ENCODE assay signal across 7 cellular contexts in genomic region chr22:50308597-50308935, GRCh38. TPM values are rescaled to one million over a fixed set of nuclear protein-coding genes. Genes with fewer than 3 reads are reported as not detected.
A peak's percentile ranks its signal among the peaks of the same experiment; 100 is the strongest.
DNase-seq lines count a peak whose midpoint lies in the region; ATAC-seq and TF ChIP-seq lines count a peak whose summit lies in the region.

No MANE protein-coding gene starts in this region.

- no peak overlapping the region for H3K9ac ChIP-seq in SU-DHL-6 (ENCODE audit: low read length)
- H3K9ac ChIP-seq in rectal smooth muscle tissue (ENCODE audit: low read length) = no peak overlapping the region

- H3K4me2 ChIP-seq in GM23338 (no peak overlapping the region), SU-DHL-6 (ENCODE audit: low read depth, low read length, poor library complexity, severe bottlenecking) (no peak overlapping the region)

- H3K79me2 ChIP-seq in GM23338 (replicated peaks; ENCODE audit: insufficient read depth) (no peaks in the 10 kb centered on the region), SU-DHL-6 (ENCODE audit: insufficient read depth, low read length) (no peaks in the 10 kb centered on the region)

- H3K36me3 ChIP-seq in GM23338 (ENCODE audit: insufficient read depth) (no peaks in the 10 kb centered on the region), SU-DHL-6 (ENCODE audit: low read length) (no peaks in the 10 kb centered on the region), cardiac muscle cell (no peaks in the 10 kb centered on the region), rectal smooth muscle tissue (ENCODE audit: control insufficient read depth, insufficient read depth, low read length) (no peaks in the 10 kb centered on the region)

- H3K4me1 ChIP-seq in GM23338 (ENCODE audit: insufficient read depth) (peaks cover 19% of the 10 kb centered on the region; the same call in 1 of the 2 replicates), cardiac muscle cell (ENCODE audit: low read depth) (peaks cover 36% of the 10 kb centered on the region), rectal smooth muscle tissue (ENCODE audit: control insufficient read depth, insufficient read depth, low read length) (peaks cover 23% of the 10 kb centered on the region)

- H3K9me2 ChIP-seq in GM23338 (ENCODE audit: insufficient read depth) (no peaks in the 10 kb centered on the region), SU-DHL-6 (replicated peaks; ENCODE audit: insufficient read depth, low read length) (no peaks in the 10 kb centered on the region)

- H4K20me1 ChIP-seq in GM23338 (replicated peaks; ENCODE audit: insufficient read depth) (peaks cover 5% of the 10 kb centered on the region), SU-DHL-6 (ENCODE audit: low read depth, low read length) (no peaks in the 10 kb centered on the region)

- H3K27ac ChIP-seq in GM23338 (ENCODE audit: low read depth) (0 out of 2 replicates have a peak overlapping the region, but pooled peaks have one; percentile 66), SU-DHL-6 (ENCODE audit: low read depth, low read length) (peak overlapping the region; percentile 23), cardiac muscle cell (peak overlapping the region; percentile 83), rectal smooth muscle tissue (ENCODE audit: low read depth, low read length) (peak overlapping the region; percentile 83)

- no peak for TF ChIP-seq CTCF in GM23338 (conservative IDR thresholded peaks at IDR 0.05; ENCODE audit: low read depth in 2 of 2)
- TF ChIP-seq CTCF in SU-DHL-6 (IDR thresholded peaks at IDR 0.05; ENCODE audit: insufficient read depth, low read length, poor library complexity, severe bottlenecking) = no peak
- no peak for TF ChIP-seq CTCF in cardiac muscle cell (IDR thresholded peaks at IDR 0.05; ENCODE audit: low read depth, low read length)

- ATAC-seq in GM23338 = no peak

- peak overlapping the region; percentile 9; the same call in 1 of the 3 replicates for H3K4me3 Mint-ChIP-seq in GM23338

- H3K27ac Mint-ChIP-seq in GM23338 = no peak overlapping the region

- no peaks in the 10 kb centered on the region for H3K9me3 Mint-ChIP-seq in GM23338

- no peaks in the 10 kb centered on the region for H3K36me3 Mint-ChIP-seq in GM23338 (ENCODE audit: low read depth)

- H3K4me3 ChIP-seq in GM23338 = no peak overlapping the region
- no peak overlapping the region for H3K4me3 ChIP-seq in SU-DHL-6 (ENCODE audit: insufficient read depth, low read length, poor library complexity, severe bottlenecking)
- H3K4me3 ChIP-seq in cardiac muscle cell = no peak overlapping the region
- no peak overlapping the region for H3K4me3 ChIP-seq in rectal smooth muscle tissue (ENCODE audit: low read length)

- DNase-seq in GM23338 (ENCODE audit: low spot score) (no peak), cardiac muscle cell (ENCODE audit: low read depth in 1 of 2, low spot score in 1 of 2) (peak in 1 of 2 donors; percentile 89), T1000 (lab: John Stamatoyannopoulos, UW) (no peak), H4 (ENCODE audit: low spot score) (no peak), NCI-H187 (lab: John Stamatoyannopoulos, UW) (no peak)

- peaks cover 20% of the 10 kb centered on the region for H3K4me1 Mint-ChIP-seq in GM23338

- H3F3A ChIP-seq in GM23338 (replicated peaks; ENCODE audit: low read depth) (0 out of 2 replicates have a peak, but pooled peaks cover 6% of the 10 kb centered on the region), SU-DHL-6 (ENCODE audit: insufficient read depth) (peaks cover 30% of the 10 kb centered on the region; the same call in 1 of the 2 replicates)

- peaks cover 28% of the 10 kb centered on the region for H3K27me3 Mint-ChIP-seq in GM23338 (ENCODE audit: insufficient read depth, low read depth, poor library complexity)

- H2AFZ ChIP-seq in GM23338 (no peak overlapping the region), SU-DHL-6 (ENCODE audit: low read depth, low read length, severe bottlenecking) (no peak overlapping the region)

- H3K27me3 ChIP-seq in GM23338 (ENCODE audit: insufficient read depth) (peaks cover 11% of the 10 kb centered on the region), SU-DHL-6 (ENCODE audit: low read length) (no peaks in the 10 kb centered on the region), cardiac muscle cell (no peaks in the 10 kb centered on the region), rectal smooth muscle tissue (ENCODE audit: control insufficient read depth, insufficient read depth, low read length) (no peaks in the 10 kb centered on the region)

- H3K9me3 ChIP-seq in SU-DHL-6 (ENCODE audit: insufficient read depth, low read length) (no peaks in the 10 kb centered on the region), cardiac muscle cell (ENCODE audit: low read depth) (no peaks in the 10 kb centered on the region)

TF ChIP-seq in GM23338, 12 proteins besides CTCF, POLR2A, EP300 and RAD21 (continues in another document):
- TF ChIP-seq POLR2AphosphoS5 (IDR thresholded peaks at IDR 0.05; ENCODE audit: low read depth) (no peak), JUNB (IDR thresholded peaks at IDR 0.05; ENCODE audit: unreplicated experiment) (no peak), NANOG (IDR thresholded peaks at IDR 0.05; ENCODE audit: borderline replicate concordance) (no peak), EZH2 (IDR thresholded peaks at IDR 0.05; ENCODE audit: low read depth, unreplicated experiment) (no peak), REST (IDR thresholded peaks at IDR 0.05; ENCODE audit: unreplicated experiment) (no peak), EZH2phosphoT487 (IDR thresholded peaks at IDR 0.05; ENCODE audit: unreplicated experiment) (no peak), ZNF331 (CRISPR knock-in tag; IDR thresholded peaks at IDR 0.05; ENCODE audit: low read depth) (no peak), ETS1 (IDR thresholded peaks at IDR 0.05) (no peak), CREB1 (CRISPR knock-in tag; IDR thresholded peaks at IDR 0.05; ENCODE audit: low read depth) (no peak)

RNA-seq across cellular contexts. Expression of gene PLXNB2, which starts 1.1 kb away (rescaled TPM):
- total RNA-seq in GM23338 (2014; rRNA removed; shearing (Covaris generic)) = 66.3 and 70.4 TPM in 2 replicates
- polyA plus RNA-seq in GM23338 (2016; fragmentation: Nextera tagmentation; extraction: Ambion mirVana) (29.1 and 33.0 TPM in 2 replicates), cardiac muscle cell (77.0 and 83.2 TPM in 2 replicates)
- total RNA-seq in cardiac muscle cell = 142 and 195 TPM in 2 replicates
- total RNA-seq in H4 (2014; rRNA removed; shearing (Covaris generic)) = 42.4 and 53.2 TPM in 2 replicates

RNA-seq across cellular contexts. Expression of gene DENND6B, which starts 18.2 kb away (rescaled TPM):
- total RNA-seq in GM23338 (2014; rRNA removed; shearing (Covaris generic)) = 1.3 TPM in 2 replicates
- 0.12 and 0.71 TPM in 2 replicates for polyA plus RNA-seq in GM23338 (2016; fragmentation: Nextera tagmentation; extraction: Ambion mirVana)
- total RNA-seq in cardiac muscle cell = 7.0 and 7.9 TPM in 2 replicates
- 10.6 and 13.3 TPM in 2 replicates for polyA plus RNA-seq in cardiac muscle cell
- total RNA-seq in H4 (2014; rRNA removed; shearing (Covaris generic)) = 0.35 and 1.3 TPM in 2 replicates

RNA-seq across cellular contexts. Expression of gene PPP6R2, which starts 34.6 kb away (rescaled TPM):
- total RNA-seq in GM23338 (2014; rRNA removed; shearing (Covaris generic)) = 37.5 and 45.8 TPM in 2 replicates
- polyA plus RNA-seq in GM23338 (2016; fragmentation: Nextera tagmentation; extraction: Ambion mirVana) (11.9 and 13.4 TPM in 2 replicates), cardiac muscle cell (39.8 and 41.4 TPM in 2 replicates)
- 78.6 and 88.4 TPM in 2 replicates for total RNA-seq in cardiac muscle cell
- total RNA-seq in H4 (2014; rRNA removed; shearing (Covaris generic)) = 22.9 and 32.1 TPM in 2 replicates

RNA-seq across cellular contexts. Expression of gene MAPK11, which starts 38.4 kb away (rescaled TPM):
- total RNA-seq in GM23338 (2014; rRNA removed; shearing (Covaris generic)) = 1.6 and 1.9 TPM in 2 replicates
- polyA plus RNA-seq in GM23338 (2016; fragmentation: Nextera tagmentation; extraction: Ambion mirVana) = 0.34 and 0.78 TPM in 2 replicates
- total RNA-seq in cardiac muscle cell = 0.49 and 0.63 TPM in 2 replicates
- 0.12 TPM in 1 of 2 replicates, not detected in the other for polyA plus RNA-seq in cardiac muscle cell
- total RNA-seq in H4 (2014; rRNA removed; shearing (Covaris generic)) = 4.0 and 5.5 TPM in 2 replicates

RNA-seq across cellular contexts. Expression of gene MAPK12, which starts 47.1 kb away (rescaled TPM):
- total RNA-seq in GM23338 (2014; rRNA removed; shearing (Covaris generic)) = 20.4 and 26.1 TPM in 2 replicates
- polyA plus RNA-seq in GM23338 (2016; fragmentation: Nextera tagmentation; extraction: Ambion mirVana) (10.4 and 15.8 TPM in 2 replicates), cardiac muscle cell (61.5 and 67.1 TPM in 2 replicates)
- total RNA-seq in cardiac muscle cell = 45.5 and 52.1 TPM in 2 replicates
- total RNA-seq in H4 (2014; rRNA removed; shearing (Covaris generic)) = 33.3 and 37.8 TPM in 2 replicates

Comparison
In these comparisons a context has a peak if more than half of its experiments do, and no peak if none do; other contexts are left out.
1. H3K27ac ChIP-seq: peak in every context shown above with its lines; median percentile 83 in cardiac muscle cell; 83 in rectal smooth muscle tissue; 66 in GM23338; 23 in SU-DHL-6.